Comparison of ENCODE assay signal across 24 cellular contexts in the genomic region with DNA sequence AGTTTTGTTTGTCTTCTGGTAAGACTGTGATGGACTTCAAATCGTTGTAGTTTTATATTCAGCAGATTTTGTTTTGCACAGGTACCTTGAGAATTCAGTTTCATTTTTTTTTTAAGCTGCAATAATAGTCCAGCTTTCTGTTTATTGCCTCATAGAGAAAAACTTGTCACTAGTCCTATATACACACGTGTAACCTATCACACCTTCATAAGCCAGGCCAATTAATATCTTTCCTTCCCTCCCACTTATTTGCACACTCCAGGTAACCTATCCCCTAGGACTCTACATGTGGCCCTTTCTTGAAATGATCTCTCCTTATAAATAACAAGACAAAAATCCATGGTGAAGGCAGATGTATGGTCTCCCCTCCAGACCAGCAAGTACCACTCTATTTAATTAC.
"Had no signal": no experiment of that assay in that cellular context is flagged by ENCODE, and none has a peak within 500 bp of the region (broad histone marks: within the 10 kb centered on the region; RNA-seq: fewer than 3 reads in every experiment).

No MANE protein-coding gene starts in this region.

- H3K27me3 ChIP-seq: stomach, suprapubic skin, testis, thyroid gland, tibial artery, tibial nerve, transverse colon, upper lobe of left lung, upper lobe of right lung, uterus, vagina had no signal

- H3K4me3 ChIP-seq: stomach, suprapubic skin, testis, thoracic aorta, thyroid gland, tibial artery, tibial nerve, transverse colon, upper lobe of left lung, upper lobe of right lung, uterus, vagina had no signal

- H3K36me3 ChIP-seq: thyroid gland, transverse colon, uterus had no signal

- H3K9me3 ChIP-seq: stomach, suprapubic skin, testis, thoracic aorta, thyroid gland, tibial artery, tibial nerve, transverse colon, upper lobe of left lung, upper lobe of right lung, uterus, vagina had no signal

- H3K4me1 ChIP-seq: stomach, suprapubic skin, testis, thyroid gland, tibial artery, tibial nerve, transverse colon, upper lobe of left lung, upper lobe of right lung, uterus, vagina had no signal

- DNase-seq: stimulated activated CD4-positive, alpha-beta T cell treated with anti-CD3 and anti-CD28 coated beads, Interleukin-2, amount 100 ng/mL, for 48 hours; stimulated activated CD4-positive, alpha-beta T cell treated with anti-CD3 and anti-CD28 coated beads, Interleukin-4, amount 100 ng/mL, for 1 hour; stimulated activated CD4-positive, alpha-beta T cell treated with anti-CD3 and anti-CD28 coated beads, Interleukin-4, amount 100 ng/mL, for 24 hours; stimulated activated CD4-positive, alpha-beta T cell treated with anti-CD3 and anti-CD28 coated beads, Interleukin-4, amount 100 ng/mL, for 4 hours; stimulated activated CD8-positive, alpha-beta memory T cell treated with anti-CD3 and anti-CD28 coated beads, Interleukin-4, amount 100 ng/mL, for 48 hours; stimulated activated naive B cell treated with anti-CD40 and anti-IgM and Interleukin-4, amounts not matched to agents 10 μg/mL and 1 μg/mL and 100 μg/mL, for 72 hours; stimulated activated naive CD4-positive, alpha-beta T cell; stimulated activated naive CD4-positive, alpha-beta T cell treated with Interleukin-2 at 50 U/mL for 16 hours; stimulated activated naive CD8-positive, alpha-beta T cell treated with anti-CD3 and anti-CD28 coated beads, Interleukin-15, amount 100 ng/mL, for 72 hours; stimulated activated naive CD8-positive, alpha-beta T cell treated with anti-CD3 and anti-CD28 coated beads, Interleukin-15, Interleukin-2, amounts not matched to agents 100 U/mL and 50 U/mL, for 24 hours; stomach; substantia nigra; testis; thyroid gland; tibial artery; transverse colon; trophoblast cell; upper lobe of left lung; upper lobe of right lung; uterus had no signal

- H3K27ac ChIP-seq: stomach, suprapubic skin, testis, thoracic aorta, thyroid gland, tibial artery, tibial nerve, transverse colon, upper lobe of left lung, upper lobe of right lung, uterus, vagina had no signal
